In the genomic region with DNA sequence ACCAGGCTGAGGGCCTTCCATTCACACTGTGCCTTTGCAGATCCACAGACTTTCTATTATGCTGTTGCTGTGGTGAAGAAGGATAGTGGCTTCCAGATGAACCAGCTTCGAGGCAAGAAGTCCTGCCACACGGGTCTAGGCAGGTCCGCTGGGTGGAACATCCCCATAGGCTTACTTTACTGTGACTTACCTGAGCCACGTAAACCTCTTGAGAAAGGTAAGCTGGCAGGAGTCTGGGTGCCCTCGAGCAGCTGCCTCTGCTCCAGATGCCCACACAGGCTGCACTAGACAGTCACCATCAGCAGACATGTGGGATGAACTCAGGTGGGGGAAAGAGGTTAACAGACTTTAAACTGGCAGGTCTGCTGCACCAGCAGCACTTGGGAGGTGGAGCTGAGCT, we compare ENCODE assay signal across 19 cellular contexts.
"Had no signal": no experiment of that assay in that cellular context is flagged by ENCODE, and none has a peak within 500 bp of the region (broad histone marks: within the 10 kb centered on the region; RNA-seq: fewer than 3 reads in every experiment).

No MANE protein-coding gene starts in this region.

- H3K4me1 ChIP-seq: colonic mucosa, right atrium auricular region, testis, tibial nerve, upper lobe of right lung, vagina had no signal

- H3K9me3 ChIP-seq: colonic mucosa, mucosa of descending colon, ovary, right atrium auricular region, testis, tibial nerve, upper lobe of right lung, vagina had no signal

- H3K36me3 ChIP-seq: colonic mucosa, neural progenitor cell, ovary, right atrium auricular region, upper lobe of right lung, vagina had no signal

- H3K27me3 ChIP-seq: colonic mucosa, hepatocyte, neural progenitor cell, ovary, right atrium auricular region, testis, tibial nerve, upper lobe of right lung, vagina had no signal

- ATAC-seq: natural killer cell had no signal

- H3K27ac ChIP-seq: colonic mucosa, hepatocyte, neural progenitor cell, ovary, right atrium auricular region, testis, tibial nerve, upper lobe of right lung, vagina had no signal

- H3K79me2 ChIP-seq: hepatocyte had no signal

- H3K4me3 ChIP-seq: colonic mucosa, hepatocyte, mucosa of descending colon, neural progenitor cell, ovary, right atrium auricular region, testis, tibial nerve, upper lobe of right lung, vagina had no signal

- DNase-seq: colonic mucosa; dermis blood vessel endothelial cell; foreskin melanocyte; head of caudate nucleus; kidney glomerular epithelial cell; mucosa of descending colon; natural killer cell; nucleus accumbens; ovary; small intestine; stimulated activated CD4-positive, alpha-beta T cell treated with anti-CD3 and anti-CD28 coated beads, Interleukin-2, amount 100 ng/mL, for 48 hours; stimulated activated naive CD4-positive, alpha-beta T cell treated with Interleukin-2 at 50 U/mL for 16 hours; testis; upper lobe of right lung had no signal

- H3K9ac ChIP-seq: neural progenitor cell had no signal

- H2AFZ ChIP-seq: hepatocyte, neural progenitor cell had no signal

- H3K4me2 ChIP-seq: hepatocyte, neural progenitor cell had no signal

- FAIRE-seq: small intestine had no signal
